25 cellular contexts compared by ENCODE assay signal in genomic region chr18:78853341-78853740, GRCh38.
"Had no signal": no experiment of that assay in that cellular context is flagged by ENCODE, and none has a peak within 500 bp of the region (broad histone marks: within the 10 kb centered on the region; RNA-seq: fewer than 3 reads in every experiment).

No MANE protein-coding gene starts in this region.

- FAIRE-seq: endometrium, frontal cortex, islet of Langerhans, keratinocyte had no signal

- H3K4me2 ChIP-seq: hepatocyte had no signal

- H3K4me3 ChIP-seq: colonic mucosa, gastroesophageal sphincter, heart left ventricle, hepatocyte, left lung, lower lobe of right lung, mucosa of descending colon had no signal

- H3K27ac ChIP-seq: colonic mucosa, epithelial cell of prostate, foreskin keratinocyte, gastroesophageal sphincter, heart left ventricle, hepatocyte, left lung, lower lobe of right lung had no signal

- H3K79me2 ChIP-seq: hepatocyte had no signal

- H3K36me3 ChIP-seq: colonic mucosa, gastroesophageal sphincter, heart left ventricle, left lung, lower lobe of right lung had no signal

- H3K4me1 ChIP-seq: colonic mucosa, foreskin keratinocyte, gastroesophageal sphincter, heart left ventricle, left lung, lower lobe of right lung had no signal

- DNase-seq: colonic mucosa; cortex of kidney; effector CD8-positive, alpha-beta T cell; effector memory CD8-positive, alpha-beta T cell; endodermal cell; erythroblast; foreskin keratinocyte; heart left ventricle; hypothalamus; immature natural killer cell; left cardiac atrium; left lung; left ventricle myocardium superior; lower lobe of right lung; mesenchymal stem cell; mucosa of descending colon; naive B cell had no signal

- H3K9me3 ChIP-seq: colonic mucosa, mucosa of descending colon had no signal

- H2AFZ ChIP-seq: hepatocyte had no signal

- H3K27me3 ChIP-seq: colonic mucosa, foreskin keratinocyte, heart left ventricle, hepatocyte had no signal

- ATAC-seq: effector memory CD8-positive, alpha-beta T cell; esophagus mucosa; foreskin keratinocyte; gastroesophageal sphincter; heart left ventricle; left cardiac atrium; left lung; left ventricle myocardium superior; lower lobe of right lung; mucosa of descending colon had no signal
